ENCODE assay signal across 12 cellular contexts in the genomic region with DNA sequence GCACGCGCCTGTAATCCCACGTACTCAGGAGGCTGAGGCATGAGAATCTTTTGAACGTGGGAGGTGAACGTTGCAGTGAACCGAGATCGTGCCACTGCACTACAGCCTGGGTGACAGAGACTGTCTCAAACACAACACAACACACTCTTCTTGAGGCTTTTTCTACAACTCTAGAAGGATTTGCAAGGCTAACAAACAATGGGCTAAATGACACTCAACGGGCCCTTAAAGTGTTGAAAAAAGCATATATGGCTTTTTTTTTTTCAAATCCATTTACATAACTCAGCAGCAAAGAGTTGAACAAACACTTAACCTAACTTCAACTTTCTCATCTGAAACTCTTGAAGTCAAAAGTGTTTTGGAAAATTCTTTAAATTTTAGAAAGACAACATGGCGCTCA.
"Had no signal": no experiment of that assay in that cellular context is flagged by ENCODE, and none has a peak within 500 bp of the region (broad histone marks: within the 10 kb centered on the region; RNA-seq: fewer than 3 reads in every experiment).

No MANE protein-coding gene starts in this region.

- H3K4me3 Mint-ChIP-seq: activated T-cell treated with anti-CD3 and anti-CD28 coated beads, Interleukin-2, amount 50 U/mL, for 24 hours had no signal

- DNase-seq: activated T-cell treated with anti-CD3 and anti-CD28 coated beads, Interleukin-2, amount 50 U/mL, for 24 hours; adrenal gland; body of pancreas; central memory CD4-positive, alpha-beta T cell; cortex of kidney; effector memory CD4-positive, alpha-beta T cell; gastrocnemius medialis; left ventricle myocardium inferior; stomach; T1000 had no signal

- H2AFZ ChIP-seq: parathyroid adenoma had no signal

- H3K27ac ChIP-seq: adrenal gland, gastrocnemius medialis, left ventricle myocardium inferior, parathyroid adenoma, thoracic aorta had no signal

- H3K79me2 ChIP-seq: parathyroid adenoma had no signal

- H3K4me3 ChIP-seq: adrenal gland, body of pancreas, gastrocnemius medialis, left ventricle myocardium inferior, stomach, thoracic aorta had no signal

- ATAC-seq: body of pancreas, gastrocnemius medialis had no signal

- H3K27me3 ChIP-seq: adrenal gland, body of pancreas, gastrocnemius medialis, stomach had no signal

- H3K4me1 ChIP-seq: gastrocnemius medialis, parathyroid adenoma had no signal

- H3K27me3 Mint-ChIP-seq: activated T-cell treated with anti-CD3 and anti-CD28 coated beads, Interleukin-2, amount 50 U/mL, for 24 hours had no signal

- H3K9ac ChIP-seq: parathyroid adenoma had no signal

- H3K9me3 ChIP-seq: adrenal gland, body of pancreas, gastrocnemius medialis, left ventricle myocardium inferior, stomach, thoracic aorta had no signal
